Comparison of ENCODE assay signal across 8 cellular contexts in the genomic region with DNA sequence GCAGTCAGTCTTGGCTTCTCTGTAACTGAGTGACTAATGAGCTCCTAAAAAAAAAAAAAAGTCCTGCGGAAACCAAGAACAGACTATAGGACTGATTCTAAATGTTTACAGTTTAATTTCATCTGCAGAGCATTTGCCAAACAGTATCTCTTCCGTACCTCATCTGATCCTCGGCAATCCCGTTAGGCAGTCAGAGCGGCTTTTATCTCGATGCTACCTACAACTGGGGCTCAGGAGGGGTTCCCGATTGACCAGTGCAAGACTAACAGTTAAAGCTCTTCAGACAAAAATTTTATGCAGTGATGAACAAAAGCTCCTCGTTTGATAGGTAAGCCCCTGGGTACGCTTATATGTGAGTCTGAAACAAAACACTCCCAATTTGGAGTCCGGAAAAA. TPM values are rescaled to one million over a fixed set of nuclear protein-coding genes. Genes with fewer than 3 reads are reported as not detected.
A peak's percentile ranks its signal among the peaks of the same experiment; 100 is the strongest.
DNase-seq lines count a peak whose midpoint lies in the region; ATAC-seq and TF ChIP-seq lines count a peak whose summit lies in the region.

No MANE protein-coding gene starts in this region.

- peak; percentile 9 for DNase-seq in activated CD4-positive, alpha-beta T cell treated with anti-CD3 and anti-CD28 coated beads for 48 hours
- DNase-seq in activated CD4-positive, alpha-beta T cell treated with anti-CD3 and anti-CD28 coated beads, Interleukin-2, amount 50 U/mL, for 4 hours = no peak
- DNase-seq in SW480 (ENCODE audit: low spot score) (peak; percentile 52), epithelial cell of prostate (ENCODE audit: low read depth, low spot score) (no peak), omental fat pad (ENCODE audit: low spot score) (no peak)
- no peak for DNase-seq in stimulated activated CD4-positive, alpha-beta T cell treated with anti-CD3 and anti-CD28 coated beads, Interleukin-12 subunit alpha, Interleukin-12 subunit beta, amount 100 ng/mL, for 4 hours

- TF ChIP-seq CTCF in omental fat pad (IDR thresholded peaks at IDR 0.05) = no peak

- ATAC-seq in HG03025 (IDR thresholded peaks at IDR 0.05; ENCODE audit: low FRiP score, unreplicated experiment) (peak; percentile 0), omental fat pad (ENCODE audit: low FRiP score) (peak; percentile 5), HG03139 (IDR thresholded peaks at IDR 0.05; ENCODE audit: unreplicated experiment) (no peak)

- H3K27ac ChIP-seq in epithelial cell of prostate = peak overlapping the region; percentile 75

RNA-seq across cellular contexts. Expression of a gene that starts 0.6 kb away (rescaled TPM):
- 1 to 10 TPM in 3 of 4 donors, under 1 TPM in 1; 0.25 to 1.7 (median 1.2) TPM for total RNA-seq in omental fat pad

RNA-seq across cellular contexts. Expression of a gene that starts 0.9 kb away (rescaled TPM):
- 10 to 100 TPM in 2 of 4 donors, 1 to 10 TPM in 2; 4.9 to 11.8 (median 9.4) TPM for total RNA-seq in omental fat pad

Comparison
In these comparisons a context has a peak if more than half of its experiments do, and no peak if none do; other contexts are left out.
1. DNase-seq: peak in activated CD4-positive, alpha-beta T cell treated with anti-CD3 and anti-CD28 coated beads for 48 hours (single experiment) and SW480 (single experiment); none in activated CD4-positive, alpha-beta T cell treated with anti-CD3 and anti-CD28 coated beads, Interleukin-2, amount 50 U/mL, for 4 hours (0 of 2), epithelial cell of prostate (single experiment), omental fat pad (single experiment) and stimulated activated CD4-positive, alpha-beta T cell treated with anti-CD3 and anti-CD28 coated beads, Interleukin-12 subunit alpha, Interleukin-12 subunit beta, amount 100 ng/mL, for 4 hours (single experiment).